ENCODE assay signal across 10 cellular contexts in the genomic region with DNA sequence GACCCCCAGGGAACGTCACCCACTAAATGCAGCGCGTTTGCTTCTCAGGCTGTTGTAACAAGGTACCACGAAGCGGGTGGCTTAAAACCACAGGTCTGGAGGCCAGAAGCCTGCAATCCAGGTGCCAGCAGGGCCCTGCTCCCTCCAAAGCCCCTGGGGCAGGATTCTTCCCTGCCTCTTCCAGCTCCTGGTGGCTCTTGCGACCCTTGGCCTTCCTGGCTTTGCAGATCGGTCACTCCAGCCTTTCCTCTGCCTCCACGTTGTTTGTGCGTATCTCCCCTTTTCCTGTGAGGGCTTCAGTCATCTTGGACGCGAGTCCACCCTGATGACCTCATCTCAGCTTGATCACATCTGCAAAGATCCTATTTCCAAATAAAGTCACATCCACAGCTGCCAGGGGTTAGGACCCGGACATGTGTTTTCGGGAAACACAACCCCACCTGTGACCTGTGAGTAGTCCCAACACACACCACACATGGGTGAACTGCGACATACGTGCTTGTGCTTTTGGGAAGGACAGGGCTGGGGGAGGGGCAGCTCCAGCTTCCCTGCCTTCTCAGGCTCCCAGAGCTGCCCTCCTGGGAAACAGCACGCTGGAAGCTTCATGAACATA.
DNase-seq lines count a peak whose midpoint lies in the region; ATAC-seq and TF ChIP-seq lines count a peak whose summit lies in the region.
"Had no signal": no experiment of that assay in that cellular context is flagged by ENCODE, and none has a peak within 500 bp of the region (broad histone marks: within the 10 kb centered on the region; RNA-seq: fewer than 3 reads in every experiment).

No MANE protein-coding gene starts in this region.

- DNase-seq in BJ (ENCODE audit: low read depth) = peak; percentile 58
- no peak for DNase-seq in Peyer's patch
- DNase-seq in fibroblast of lung (ENCODE audit: low read depth in 2 of 2) = peak; percentile 84 to 95
- DNase-seq in neuronal stem cell (ENCODE audit: low spot score) = no peak
- no peak for DNase-seq in NCI-H2171 treated with DMSO at 0.1 percent for 48 hours (lab: John Stamatoyannopoulos, UW)
- no peak for DNase-seq in NCI-H1105 treated with DMSO at 0.1 percent for 48 hours (lab: John Stamatoyannopoulos, UW)
- no peak for DNase-seq in kidney tubule cell (ENCODE audit: low spot score)

- H3K18ac ChIP-seq in neuronal stem cell (ENCODE audit: low read length) = peak overlapping the region; percentile 13

- H4K8ac ChIP-seq in neuronal stem cell (ENCODE audit: low read depth, low read length) = no peak overlapping the region

- no peaks in the 10 kb centered on the region for H3K27me3 ChIP-seq in BJ (ENCODE audit: control insufficient read depth, insufficient read depth, low read length)
- no peaks in the 10 kb centered on the region for H3K27me3 ChIP-seq in Peyer's patch
- H3K27me3 ChIP-seq in fibroblast of lung (ENCODE audit: control insufficient read depth, insufficient read depth, low read length) = no peaks in the 10 kb centered on the region
- H3K27me3 ChIP-seq in neuronal stem cell (ENCODE audit: control insufficient read depth in 3 of 3, insufficient read depth in 3 of 3, low read depth in 1 of 3, low read length in 3 of 3) = peaks cover 0 to 31% (median 0%) of the 10 kb centered on the region in 3 experiments
- H3K27me3 ChIP-seq: body of pancreas had no signal

- H3K23ac ChIP-seq in neuronal stem cell (ENCODE audit: low read depth, low read length, poor library complexity) = no peak overlapping the region

- no peak overlapping the region for H2AFZ ChIP-seq in fibroblast of lung (ENCODE audit: low read length)
- H2AFZ ChIP-seq in neuronal stem cell (ENCODE audit: low read length) = peak overlapping the region; percentile 30

- H2BK120ac ChIP-seq in neuronal stem cell (ENCODE audit: low read depth, low read length) = no peak overlapping the region

- no peaks in the 10 kb centered on the region for H3K9me3 ChIP-seq in Peyer's patch
- H3K9me3 ChIP-seq in fibroblast of lung (ENCODE audit: control insufficient read depth, insufficient read depth, low read depth, low read length) = no peaks in the 10 kb centered on the region
- peaks cover 0 to 4% of the 10 kb centered on the region in 2 donors for H3K9me3 ChIP-seq in neuronal stem cell (replicated peaks in 1 of 2; ENCODE audit: control insufficient read depth in 2 of 2, insufficient read depth in 1 of 2, low read depth in 1 of 2, low read length in 2 of 2)
- H3K9me3 ChIP-seq: body of pancreas had no signal

- H3K4me1 ChIP-seq in Peyer's patch = peaks cover 0 to 39% (median 2%) of the 10 kb centered on the region in 4 donors
- peaks cover 40% of the 10 kb centered on the region for H3K4me1 ChIP-seq in fibroblast of lung (ENCODE audit: control insufficient read depth, extremely low read depth, insufficient read depth, low read length)
- H3K4me1 ChIP-seq in neuronal stem cell (ENCODE audit: control insufficient read depth in 2 of 2, insufficient read depth in 1 of 2, low read depth in 1 of 2, low read length in 2 of 2) = peaks cover 19 to 40% of the 10 kb centered on the region in 2 donors

- CTCF ChIA-PET in BJ (lab: Yijun Ruan, JAX) = interaction anchor here (0.6 kb wide), 1 partner anchor 283 kb away, joined by 3 read pairs; no protein-coding TSS in a partner anchor

- no peak overlapping the region for H2BK12ac ChIP-seq in neuronal stem cell (ENCODE audit: low read length)

- peak overlapping the region; percentile 34 for H2BK15ac ChIP-seq in neuronal stem cell (ENCODE audit: low read length)

- H3K4ac ChIP-seq in neuronal stem cell (ENCODE audit: low read length) = no peak overlapping the region

- H4K20me1 ChIP-seq in fibroblast of lung (ENCODE audit: control insufficient read depth, extremely low read depth, insufficient read depth, low read length) = no peaks in the 10 kb centered on the region

- POLR2A ChIA-PET in BJ (lab: Charles Lee) = no interaction called here

- H3K4me2 ChIP-seq in fibroblast of lung (ENCODE audit: extremely low read depth, insufficient read depth, low read length) = no peak overlapping the region
- H3K4me2 ChIP-seq in neuronal stem cell (ENCODE audit: insufficient read depth, low read length, poor library complexity, severe bottlenecking) = no peak overlapping the region

- H3K9ac ChIP-seq in fibroblast of lung (ENCODE audit: insufficient read depth, low read length) (peak overlapping the region; percentile 9), neuronal stem cell (ENCODE audit: low read depth, low read length, poor library complexity) (no peak overlapping the region)

- H3K27ac ChIP-seq in Peyer's patch = peak overlapping the region in 3 of 4 donors; percentile 38 to 70 (median 63)
- H3K27ac ChIP-seq in fibroblast of lung (ENCODE audit: insufficient read depth, low read length) = peak overlapping the region; percentile 66
- H3K27ac ChIP-seq in neuronal stem cell (replicated peaks; ENCODE audit: low read length) = peak overlapping the region; percentile 1

- no peak for ATAC-seq in GM21737 (IDR thresholded peaks at IDR 0.05; ENCODE audit: unreplicated experiment)
- ATAC-seq: CD8-positive, alpha-beta T cell had no signal

- no peaks in the 10 kb centered on the region for H3K79me2 ChIP-seq in fibroblast of lung (ENCODE audit: control insufficient read depth, insufficient read depth, low read length)

- H3K4me3 ChIP-seq in BJ (ENCODE audit: low read depth, low read length) = no peak overlapping the region
- no peak overlapping the region for H3K4me3 ChIP-seq in Peyer's patch
- H3K4me3 ChIP-seq in fibroblast of lung (replicated peaks in 1 of 4; ENCODE audit: control extremely low read depth in 1 of 4, insufficient read depth in 1 of 4, low read depth in 3 of 4, low read length in 4 of 4) = no peak overlapping the region
- no peak overlapping the region for H3K4me3 ChIP-seq in neuronal stem cell (ENCODE audit: low read length in 2 of 2)
- H3K4me3 ChIP-seq: body of pancreas had no signal

- H2AK5ac ChIP-seq in neuronal stem cell (ENCODE audit: low read depth, low read length) = peak overlapping the region; percentile 46

- H3K79me1 ChIP-seq in neuronal stem cell (ENCODE audit: low read depth, low read length) = no peaks in the 10 kb centered on the region

- no peak for TF ChIP-seq POLR2A in Peyer's patch (IDR thresholded peaks at IDR 0.05)

- no peak for TF ChIP-seq CTCF in BJ (IDR thresholded peaks at IDR 0.05; ENCODE audit: insufficient read depth, low read depth, low read length)
- no peak for TF ChIP-seq CTCF in Peyer's patch (IDR thresholded peaks at IDR 0.05)
- TF ChIP-seq CTCF in fibroblast of lung (conservative IDR thresholded peaks at IDR 0.05 in 1 of 2, IDR thresholded peaks at IDR 0.05 in 1 of 2; ENCODE audit: low read depth in 1 of 2, low read length in 2 of 2) = no peak

- H2BK5ac ChIP-seq in neuronal stem cell (ENCODE audit: low read length) = no peak overlapping the region

- no CpG with 5 or more reads among the region's 16 CpGs for WGBS in neuronal stem cell (ENCODE audit: extremely low coverage in 2 of 2, insufficient read length in 2 of 2, insufficient replicate concordance in 1 of 2), 2 donors

- H3K14ac ChIP-seq in neuronal stem cell (ENCODE audit: low read length) = no peak overlapping the region

- no peak overlapping the region for H4K91ac ChIP-seq in neuronal stem cell (ENCODE audit: low read depth, low read length, poor library complexity)

- H3K36me3 ChIP-seq in BJ (ENCODE audit: control insufficient read depth, insufficient read depth, low read length) = no peaks in the 10 kb centered on the region
- H3K36me3 ChIP-seq in Peyer's patch = no peaks in the 10 kb centered on the region
- H3K36me3 ChIP-seq in fibroblast of lung (ENCODE audit: control insufficient read depth, insufficient read depth, low read length) = no peaks in the 10 kb centered on the region
- no peaks in the 10 kb centered on the region for H3K36me3 ChIP-seq in neuronal stem cell (replicated peaks in 1 of 2; ENCODE audit: control insufficient read depth in 2 of 2, insufficient read depth in 2 of 2, low read length in 2 of 2)

Comparison
In these comparisons a context has a peak if more than half of its experiments do, and no peak if none do; other contexts are left out.
1. DNase-seq: peak in BJ (single experiment) and fibroblast of lung (2 of 2); none in Peyer's patch (0 of 3), neuronal stem cell (single experiment), NCI-H2171 treated with DMSO at 0.1 percent for 48 hours (single experiment), NCI-H1105 treated with DMSO at 0.1 percent for 48 hours (single experiment) and kidney tubule cell (single experiment).
2. H3K27ac ChIP-seq: peak in every context shown above with its lines; median percentile 66 in fibroblast of lung; 63 in Peyer's patch; 1 in neuronal stem cell.